In the genomic region with DNA sequence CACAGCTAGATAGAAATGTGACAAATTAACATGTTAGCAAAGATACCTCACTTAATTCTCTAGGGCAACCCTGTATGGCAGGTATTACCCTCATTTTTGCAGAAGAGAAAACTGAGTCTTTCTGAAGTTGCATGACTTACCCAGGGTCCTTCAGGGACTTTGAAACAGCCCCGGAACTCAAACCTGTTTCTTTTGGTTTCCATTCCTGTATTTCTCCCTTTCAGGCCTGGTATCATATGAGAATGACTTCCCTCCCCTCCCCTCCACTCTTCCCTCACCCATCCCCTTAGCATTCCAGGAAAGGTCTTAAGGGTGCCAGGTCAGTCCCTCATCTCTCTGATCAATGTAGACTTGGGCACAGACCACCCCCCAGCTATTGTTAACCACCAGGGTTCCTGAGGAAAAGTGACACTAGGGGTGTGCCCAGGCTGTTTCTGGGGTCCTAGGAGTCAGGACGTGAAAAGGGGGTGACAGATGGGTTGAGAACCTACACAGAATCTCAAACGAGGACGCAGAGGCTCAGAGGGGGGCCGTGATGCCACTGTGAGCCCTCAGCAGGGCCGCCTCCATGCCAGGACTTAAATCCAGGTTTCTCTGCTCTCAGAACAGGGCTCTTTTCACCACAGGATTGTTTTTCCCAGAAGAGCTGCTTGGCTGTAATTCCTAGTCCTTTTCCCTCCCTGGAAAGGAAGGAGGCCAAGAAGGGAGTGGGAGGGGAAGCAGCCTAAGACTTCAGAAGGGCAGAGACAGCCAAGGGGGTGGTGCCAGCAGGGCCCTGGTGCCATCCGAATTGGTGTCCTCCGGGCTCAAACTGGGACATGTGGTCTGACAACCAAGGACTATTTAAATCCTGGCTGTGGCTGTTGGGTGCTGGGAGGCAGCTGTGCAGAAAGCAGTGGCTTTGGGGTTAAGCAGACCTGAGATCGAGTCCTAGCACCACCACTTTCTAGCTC, we compare ENCODE assay signal across 8 cellular contexts. TPM values are rescaled to one million over a fixed set of nuclear protein-coding genes. Genes with fewer than 3 reads are reported as not detected.
A peak's percentile ranks its signal among the peaks of the same experiment; 100 is the strongest.
DNase-seq lines count a peak whose midpoint lies in the region; ATAC-seq and TF ChIP-seq lines count a peak whose summit lies in the region.

No MANE protein-coding gene starts in this region.

- no peaks in the 10 kb centered on the region for H3K9me3 ChIP-seq in lower lobe of right lung
- no peaks in the 10 kb centered on the region for H3K9me3 ChIP-seq in thyroid gland

- whole genome bisulfite sequencing in thyroid gland, 2 donors = 48 to 50% methylated on average over 7 to 9 of the region's 9 CpGs

- H3K4me3 ChIP-seq in lower lobe of right lung (no peak overlapping the region), thyroid gland (replicated peaks in 1 of 3) (no peak overlapping the region)

- peak overlapping the region; percentile 25 for H3K4me3 Mint-ChIP-seq in activated CD4-positive, alpha-beta T cell treated with anti-CD3 and anti-CD28 coated beads, Interleukin-2, amount 10 ng/mL, durations not matched to agents 7 days and 5 days
- H3K4me3 Mint-ChIP-seq in HFFc6 = no peak overlapping the region

- DNase-seq in activated CD4-positive, alpha-beta T cell treated with anti-CD3 and anti-CD28 coated beads, Interleukin-2, amount 10 ng/mL, durations not matched to agents 7 days and 5 days = no peak
- no peak for DNase-seq in activated CD4-positive, alpha-beta T cell treated with anti-CD3 and anti-CD28 coated beads for 1 hour
- DNase-seq in astrocyte of the hippocampus (ENCODE audit: low read depth, low spot score) (peak; percentile 61), lower lobe of right lung (peak; percentile 45), thyroid gland (no peak), HFFc6 (no peak), iPS-NIHi7 (ENCODE audit: extremely low spot score) (no peak), kidney glomerular epithelial cell (lab: John Stamatoyannopoulos, UW) (no peak)

- peak overlapping the region; percentile 57 for H3K27ac Mint-ChIP-seq in activated CD4-positive, alpha-beta T cell treated with anti-CD3 and anti-CD28 coated beads, Interleukin-2, amount 10 ng/mL, durations not matched to agents 7 days and 5 days
- no peak overlapping the region; the same call in 1 of the 2 replicates for H3K27ac Mint-ChIP-seq in HFFc6

- H3K9me3 Mint-ChIP-seq in activated CD4-positive, alpha-beta T cell treated with anti-CD3 and anti-CD28 coated beads, Interleukin-2, amount 10 ng/mL, durations not matched to agents 7 days and 5 days = no peaks in the 10 kb centered on the region
- H3K9me3 Mint-ChIP-seq in HFFc6 = no peaks in the 10 kb centered on the region

- H3K27me3 Mint-ChIP-seq in activated CD4-positive, alpha-beta T cell treated with anti-CD3 and anti-CD28 coated beads, Interleukin-2, amount 10 ng/mL, durations not matched to agents 7 days and 5 days = no peaks in the 10 kb centered on the region
- H3K27me3 Mint-ChIP-seq in HFFc6 (ENCODE audit: insufficient read depth) = peaks cover 10% of the 10 kb centered on the region

- TF ChIP-seq CTCF in lower lobe of right lung (IDR thresholded peaks at IDR 0.05) (no peak), thyroid gland (IDR thresholded peaks at IDR 0.05) (no peak), HFFc6 (IDR thresholded peaks at IDR 0.05) (no peak)

- CTCF ChIA-PET in activated CD4-positive, alpha-beta T cell treated with anti-CD3 and anti-CD28 coated beads, Interleukin-2, amount 10 ng/mL, durations not matched to agents 7 days and 5 days (lab: Charles Lee) = interaction anchor here (0.8 to 1.2 kb wide), 3 partner anchors 53 to 177 kb away, joined by 3 read pairs; no protein-coding TSS in a partner anchor

- H3K36me3 Mint-ChIP-seq in activated CD4-positive, alpha-beta T cell treated with anti-CD3 and anti-CD28 coated beads, Interleukin-2, amount 10 ng/mL, durations not matched to agents 7 days and 5 days (ENCODE audit: low read depth) = peaks cover 9% of the 10 kb centered on the region
- H3K36me3 Mint-ChIP-seq in HFFc6 (ENCODE audit: low read depth) = peaks cover 6% of the 10 kb centered on the region

- no peak for ATAC-seq in lower lobe of right lung

- POLR2A ChIA-PET in activated CD4-positive, alpha-beta T cell treated with anti-CD3 and anti-CD28 coated beads, Interleukin-2, amount 10 ng/mL, durations not matched to agents 7 days and 5 days (lab: Charles Lee) = no interaction called here

- H3K27me3 ChIP-seq in lower lobe of right lung (ENCODE audit: low read depth) (no peaks in the 10 kb centered on the region), thyroid gland (no peaks in the 10 kb centered on the region)

- H3K4me1 Mint-ChIP-seq in activated CD4-positive, alpha-beta T cell treated with anti-CD3 and anti-CD28 coated beads, Interleukin-2, amount 10 ng/mL, durations not matched to agents 7 days and 5 days = peaks cover 44% of the 10 kb centered on the region
- H3K4me1 Mint-ChIP-seq in HFFc6 (ENCODE audit: low read depth) = peaks cover 29% of the 10 kb centered on the region

- H3K27ac ChIP-seq in lower lobe of right lung (peak overlapping the region; percentile 100), thyroid gland (peak overlapping the region; percentile 45 to 99 (median 74))

- no peak for TF ChIP-seq POLR2A in thyroid gland (IDR thresholded peaks at IDR 0.05)

- H3K36me3 ChIP-seq in lower lobe of right lung (no peaks in the 10 kb centered on the region), thyroid gland (no peaks in the 10 kb centered on the region)

- peaks cover 47% of the 10 kb centered on the region for H3K4me1 ChIP-seq in lower lobe of right lung
- H3K4me1 ChIP-seq in thyroid gland = peaks cover 18 to 31% of the 10 kb centered on the region in 2 donors

- intact Hi-C loops in lower lobe of right lung (cut with DNase I) = no loop called here
- intact Hi-C loops in thyroid gland (cut with DNase I) = no loop called here

RNA-seq across cellular contexts. Expression of a gene that starts 2.1 kb away (rescaled TPM):
- total RNA-seq in activated CD4-positive, alpha-beta T cell treated with anti-CD3 and anti-CD28 coated beads, Interleukin-2, amount 10 ng/mL, durations not matched to agents 7 days and 5 days = 100 to 1,000 TPM; 137 to 143 TPM
- total RNA-seq in lower lobe of right lung = 159 TPM
- 10 to 100 TPM; 38.3 to 47.7 (median 46.7) TPM for total RNA-seq in thyroid gland
- 10 to 100 TPM; 84.4 to 99.7 (median 93.1) TPM for total RNA-seq in HFFc6 (2021; fragmentation: NEBNext Ultra II Directional; extraction: Animal tissue kit (Norgen Biotek cat#: 25700))

Comparison
In these comparisons a context has a peak if more than half of its experiments do, and no peak if none do; other contexts are left out.
1. DNase-seq: peak in astrocyte of the hippocampus (single experiment) and lower lobe of right lung (single experiment); none in activated CD4-positive, alpha-beta T cell treated with anti-CD3 and anti-CD28 coated beads, Interleukin-2, amount 10 ng/mL, durations not matched to agents 7 days and 5 days (single experiment), activated CD4-positive, alpha-beta T cell treated with anti-CD3 and anti-CD28 coated beads for 1 hour (single experiment), thyroid gland (0 of 2), HFFc6 (single experiment), iPS-NIHi7 (single experiment) and kidney glomerular epithelial cell (single experiment).